Comparison of ENCODE assay signal across 9 cellular contexts in genomic region chr15:51874751-51875644, GRCh38. TPM values are rescaled to one million over a fixed set of nuclear protein-coding genes. Genes with fewer than 3 reads are reported as not detected.
A peak's percentile ranks its signal among the peaks of the same experiment; 100 is the strongest.
DNase-seq lines count a peak whose midpoint lies in the region; ATAC-seq, FAIRE-seq and TF ChIP-seq lines count a peak whose summit lies in the region.
"Had no signal": no experiment of that assay in that cellular context is flagged by ENCODE, and none has a peak within 500 bp of the region (broad histone marks: within the 10 kb centered on the region; RNA-seq: fewer than 3 reads in every experiment).

No MANE protein-coding gene starts in this region.

- peak overlapping the region; percentile 81 for H2BK120ac ChIP-seq in IMR-90 (ENCODE audit: low read depth, low read length)

- 0 out of 2 replicates have a peak overlapping the region, but pooled peaks have one; percentile 46 for H2AK5ac ChIP-seq in IMR-90 (ENCODE audit: low read depth, low read length)

- no TSS peak for BruUV-seq in IMR-90 (replicated peaks; lab: Mats Ljungman, UMichigan)
- BruUV-seq in K562 (replicated peaks; lab: Mats Ljungman, UMichigan), result no TSS peak

- peaks cover 17% of the 10 kb centered on the region for H3K4me1 Mint-ChIP-seq in type B pancreatic cell (ENCODE audit: unreplicated experiment)

- peaks cover 5% of the 10 kb centered on the region for H3K9me3 Mint-ChIP-seq in type B pancreatic cell
- H3K9me3 Mint-ChIP-seq: naive thymus-derived CD8-positive, alpha-beta T cell had no signal

- peak overlapping the region; percentile 65 for H3K4ac ChIP-seq in IMR-90 (ENCODE audit: low read depth, low read length)

- no peak overlapping the region for H2AFZ ChIP-seq in IMR-90 (replicated peaks; ENCODE audit: low read length, poor library complexity)
- no peak overlapping the region for H2AFZ ChIP-seq in K562 (ENCODE audit: low read depth, low read length)

- 0% methylated on average over 2 of the region's 8 CpGs; no CpG with 5 or more reads in 1 of the 2 experiments for WGBS in IMR-90 (ENCODE audit: extremely low coverage in 2 of 2, insufficient read length in 1 of 2), 2 experiments
- WGBS in K562 (ENCODE audit: insufficient coverage, low coverage, missing lambda C conversion rate), result 32% methylated on average over 8 of the region's 8 CpGs

- peaks cover 38% of the 10 kb centered on the region for H3K36me3 Mint-ChIP-seq in type B pancreatic cell

- TF ChIP-seq RAD21 in IMR-90 (IDR thresholded peaks at IDR 0.05; ENCODE audit: low read length), result 0 out of 2 replicates have a peak, but pooled peaks have one; percentile 5
- TF ChIP-seq RAD21 in K562 (CRISPR knock-in tag; conservative IDR thresholded peaks at IDR 0.05 in 1 of 2, IDR thresholded peaks at IDR 0.05 in 1 of 2), result no peak

- peak overlapping the region; percentile 67 for H2BK20ac ChIP-seq in IMR-90 (ENCODE audit: low read depth, low read length)

- peak overlapping the region; percentile 46 for H4K91ac ChIP-seq in IMR-90 (ENCODE audit: insufficient read depth, low read depth, low read length)

- peak; percentile 99 for DNase-seq in IMR-90
- DNase-seq in K562 (ENCODE audit: extremely low read depth in 1 of 4, low spot score in 3 of 4), result peak; percentile 23 to 61 (median 37)
- peak; percentile 70 for DNase-seq in islet precursor cell
- no peak for DNase-seq in type B pancreatic cell (ENCODE audit: extremely low spot score, unreplicated experiment)
- DNase-seq in GM19240 (ENCODE audit: insufficient read length, low spot score), result no peak
- DNase-seq in NCI-H345 treated with DMSO at 0.1 percent for 48 hours (lab: John Stamatoyannopoulos, UW; ENCODE audit: unreplicated experiment), result no peak
- DNase-seq in GM19239 (ENCODE audit: insufficient read length, low spot score), result no peak
- DNase-seq: naive thymus-derived CD8-positive, alpha-beta T cell had no signal

- peak overlapping the region; percentile 54 for H3K14ac ChIP-seq in IMR-90 (replicated peaks; ENCODE audit: low read depth, low read length)

- peak overlapping the region; percentile 99 for H3K27ac Mint-ChIP-seq in type B pancreatic cell

- H3K79me1 ChIP-seq in IMR-90 (ENCODE audit: low read depth in 1 of 2, low read length in 2 of 2), result peaks cover 24 to 48% of the 10 kb centered on the region in 2 experiments

- H3K4me2 ChIP-seq in IMR-90 (ENCODE audit: low read depth, low read length), result peak overlapping the region; percentile 64; the same call in 1 of the 2 replicates
- H3K4me2 ChIP-seq in K562 (ENCODE audit: insufficient read depth, low read length), result peak overlapping the region; percentile 32; the same call in 1 of the 2 replicates

- H2BK5ac ChIP-seq in IMR-90 (ENCODE audit: low read depth, low read length, poor library complexity, severe bottlenecking), result peak overlapping the region; percentile 96

- H2BK15ac ChIP-seq in IMR-90 (ENCODE audit: low read depth, low read length), result no peak overlapping the region; the same call in 2 of the 3 replicates

- peaks cover 7% of the 10 kb centered on the region; the same call in 1 of the 2 replicates for H3K9me1 ChIP-seq in IMR-90 (ENCODE audit: insufficient read depth, low read length)
- H3K9me1 ChIP-seq in K562 (ENCODE audit: control insufficient read depth, insufficient read depth, low read length), result no peaks in the 10 kb centered on the region

- H3K27ac ChIP-seq in IMR-90 (ENCODE audit: insufficient read depth, low read length) (peak overlapping the region; percentile 76), K562 (ENCODE audit: extremely low read depth, low read depth, low read length) (peak overlapping the region; percentile 67)

- H3K4me3 Mint-ChIP-seq in type B pancreatic cell, result peak overlapping the region; percentile 2
- H3K4me3 Mint-ChIP-seq: naive thymus-derived CD8-positive, alpha-beta T cell had no signal

- peak overlapping the region; percentile 16; the same call in 1 of the 2 replicates for H4K5ac ChIP-seq in IMR-90 (ENCODE audit: low read depth, low read length)

- intact Hi-C loops in IMR-90 (cut with micrococcal nuclease) (loop anchor here (2.0 to 10.0 kb wide), 2 partner anchors 44 to 1520 kb away; partner anchors contain the start of gene GABPB1), K562 (cut with micrococcal nuclease) (no loop called here)

- peak overlapping the region; percentile 72; the same call in 1 of the 2 replicates for H3K56ac ChIP-seq in IMR-90 (ENCODE audit: extremely low read depth, insufficient read depth, low read length)

- H3K9ac ChIP-seq in IMR-90 (ENCODE audit: low read depth, low read length), result no peak overlapping the region
- H3K9ac ChIP-seq in K562 (ENCODE audit: insufficient read depth in 1 of 2, low read depth in 2 of 2, low read length in 2 of 2), result peak overlapping the region in 1 of 2 experiments; percentile 24; a peak in 1 of 4 replicates

- peak; percentile 83 for FAIRE-seq in K562 (lab: Jason Lieb, UNC)
- FAIRE-seq in GM19239 (lab: Jason Lieb, UNC), result no peak

- CTCF ChIA-PET in IMR-90 (lab: Yijun Ruan, JAX), result interaction anchor here (0.7 kb wide), 1 partner anchor 25 kb away, joined by 5 read pairs; no protein-coding TSS in a partner anchor
- CTCF ChIA-PET in K562 (lab: Yijun Ruan, JAX; ENCODE audit: low intra/inter-chr PET ratio), result no interaction called here

- TF ChIP-seq CTCF in IMR-90 (conservative IDR thresholded peaks at IDR 0.05; ENCODE audit: low read depth, low read length) (no peak), K562 (IDR thresholded peaks at IDR 0.05 in 2 of 3, conservative IDR thresholded peaks at IDR 0.05 in 1 of 3; ENCODE audit: insufficient read depth in 2 of 3, low read depth in 1 of 3, low read length in 3 of 3) (no peak), type B pancreatic cell (conservative IDR thresholded peaks at IDR 0.05) (no peak)

- TF ChIP-seq POLR2A in IMR-90 (IDR thresholded peaks at IDR 0.05; ENCODE audit: low read depth, low read length), result no peak
- no peak for TF ChIP-seq POLR2A in K562 (conservative IDR thresholded peaks at IDR 0.05)

- H3K36me3 ChIP-seq in IMR-90 (ENCODE audit: control insufficient read depth, insufficient read depth, low read length) (peaks cover 14% of the 10 kb centered on the region), K562 (ENCODE audit: control insufficient read depth, insufficient read depth, low read length) (peaks cover 34% of the 10 kb centered on the region)

- no peaks in the 10 kb centered on the region for H3K27me3 Mint-ChIP-seq in type B pancreatic cell
- H3K27me3 Mint-ChIP-seq: naive thymus-derived CD8-positive, alpha-beta T cell had no signal

- no peaks in the 10 kb centered on the region for H3K9me3 ChIP-seq in IMR-90 (ENCODE audit: control insufficient read depth, insufficient read depth, low read length)
- no peaks in the 10 kb centered on the region; the same call in 1 of the 2 replicates for H3K9me3 ChIP-seq in K562 (replicated peaks; ENCODE audit: control insufficient read depth, insufficient read depth, low read depth, low read length)

- peaks cover 19% of the 10 kb centered on the region for H3K79me2 ChIP-seq in K562 (ENCODE audit: control insufficient read depth, insufficient read depth, low read length)

- dilution Hi-C loops in IMR-90 (cut with HindIII; ENCODE audit: low sequenced_read_pairs, unreplicated experiment), result no loop called here

- H3K4me1 ChIP-seq in IMR-90 (ENCODE audit: control insufficient read depth, insufficient read depth, low read length), result peaks cover 11% of the 10 kb centered on the region; the same call in 1 of the 2 replicates
- peaks cover 5 to 29% of the 10 kb centered on the region in 2 experiments; a peak in 4 of 5 replicates for H3K4me1 ChIP-seq in K562 (replicated peaks in 1 of 2; ENCODE audit: control insufficient read depth in 2 of 2, insufficient read depth in 2 of 2, low read length in 2 of 2)

- in situ Hi-C loops in IMR-90 (cut with MboI; ENCODE audit: low sequenced_read_pairs), result no loop called here
- in situ Hi-C loops in K562 (cut with MboI), result no loop called here

- H4K8ac ChIP-seq in IMR-90 (ENCODE audit: low read depth in 2 of 2, low read length in 2 of 2), result peak overlapping the region in 1 of 2 experiments; percentile 71; a peak in 2 of 4 replicates

- TF ChIP-seq EP300 in K562 (IDR thresholded peaks at IDR 0.05; ENCODE audit: low read length), result no peak

- H3K4me3 ChIP-seq in IMR-90 (ENCODE audit: insufficient read depth, low read depth, low read length), result no peak overlapping the region
- H3K4me3 ChIP-seq in K562, result no peak overlapping the region

- H3K18ac ChIP-seq in IMR-90 (ENCODE audit: low read depth, low read length), result peak overlapping the region; percentile 19; the same call in 1 of the 2 replicates

- H3K23ac ChIP-seq in IMR-90 (ENCODE audit: low read depth, low read length), result peak overlapping the region; percentile 43; the same call in 1 of the 2 replicates

- H3K27me3 ChIP-seq in IMR-90 (ENCODE audit: control insufficient read depth, insufficient read depth, low read length) (no peaks in the 10 kb centered on the region), K562 (ENCODE audit: control insufficient read depth in 2 of 2, insufficient read depth in 2 of 2, low read length in 2 of 2) (no peaks in the 10 kb centered on the region)

- no peaks in the 10 kb centered on the region; the same call in 1 of the 2 replicates for H4K20me1 ChIP-seq in IMR-90 (ENCODE audit: insufficient read depth, low read length)
- H4K20me1 ChIP-seq in K562 (replicated peaks; ENCODE audit: control insufficient read depth, insufficient read depth, low read length), result no peaks in the 10 kb centered on the region

- peak overlapping the region; percentile 56 for H2AK9ac ChIP-seq in IMR-90 (replicated peaks; ENCODE audit: low read depth, low read length, poor library complexity)

- ATAC-seq in IMR-90 (ENCODE audit: low read depth) (peak; percentile 89), K562 (peak; percentile 91), HG03135 (IDR thresholded peaks at IDR 0.05; ENCODE audit: unreplicated experiment) (no peak)
- ATAC-seq: naive thymus-derived CD8-positive, alpha-beta T cell had no signal

- POLR2A ChIA-PET in IMR-90 (lab: Charles Lee; ENCODE audit: unreplicated experiment) (no interaction called here), K562 (lab: Yijun Ruan, JAX) (interaction anchor here (0.6 to 1.3 kb wide), 2 partner anchors 19 to 26 kb away, joined by 3 to 4 read pairs; no protein-coding TSS in a partner anchor)

RNA-seq across cellular contexts. Expression of gene TMOD3, which starts 45.5 kb away (rescaled TPM):
- total RNA-seq in IMR-90 (2012; rRNA removed) (22.0 and 51.1 TPM in 2 replicates), K562 (2014; rRNA removed) (30.9 and 34.5 TPM in 2 replicates), K562 (2014; rRNA removed; fragmentation: Illumina TruSeq; extraction: Trizol) (39.4 and 40.8 TPM in 2 replicates), K562 (2015; rRNA removed; fragmentation: Illumina TruSeq; extraction: Trizol) (44.0 and 44.4 TPM in 2 replicates), K562 (2021) (42.7 and 45.0 TPM in 2 replicates), type B pancreatic cell (ENCODE audit: low replicate concordance) (49.0 and 83.2 TPM in 2 replicates)
- polyA plus RNA-seq in IMR-90 (2012; rRNA removed) (7.4 and 10.7 TPM in 2 replicates), K562 (2011; rRNA removed) (20.0 and 26.4 TPM in 2 replicates), K562 (2014; fragmentation: Illumina TruSeq; extraction: Trizol) (26.3 and 30.9 TPM in 2 replicates), K562 (2014; fragmentation: Nextera tagmentation; extraction: Ambion mirVana) (10 to 100 TPM in 1 of 2 experiments, 1 to 10 TPM in 1; 6.8 to 12.0 TPM), K562 (2014; rRNA removed) (21.1 and 22.6 TPM in 2 replicates)
- 2.5 and 4.7 TPM in 2 replicates for polyA plus RNA-seq in IMR-90 (2012; cell fraction: cytosol; rRNA removed)
- polyA plus RNA-seq in IMR-90 (2012; cell fraction: nucleus; rRNA removed; ENCODE audit: low replicate concordance), result 2.7 and 5.9 TPM in 2 replicates
- total RNA-seq in K562 (2011; cell fraction: chromatin; rRNA removed; ENCODE audit: low replicate concordance), result 24.8 and 43.8 TPM in 2 replicates
- 10.7 and 12.5 TPM in 2 replicates for total RNA-seq in K562 (2011; cell fraction: nucleolus; rRNA removed)
- 21.0 and 49.5 TPM in 2 replicates for total RNA-seq in K562 (2011; cell fraction: nucleoplasm; rRNA removed)
- 4.8 and 10.4 TPM in 2 replicates for polyA plus RNA-seq in K562 (2011; cell fraction: cytosol; rRNA removed)
- polyA plus RNA-seq in K562 (2011; cell fraction: nucleus; rRNA removed), result 11.4 and 14.8 TPM in 2 replicates
- polyA plus RNA-seq in K562 (2012), result 14.0 and 15.3 TPM in 2 replicates
- 40.7 and 47.9 TPM in 2 replicates for polyA minus RNA-seq in K562 (2011; rRNA and poly(A)+ RNA removed)
- polyA minus RNA-seq in K562 (2011; cell fraction: cytosol; rRNA and poly(A)+ RNA removed), result 9.8 and 14.3 TPM in 2 replicates
- polyA minus RNA-seq in K562 (2011; cell fraction: nucleus; rRNA and poly(A)+ RNA removed), result 7.5 and 10.4 TPM in 2 replicates

Comparison
In these comparisons a context has a peak if more than half of its experiments do, and no peak if none do; other contexts are left out.
1. DNase-seq: peak in IMR-90 (single experiment), K562 (4 of 4) and islet precursor cell (single experiment); none in type B pancreatic cell (single experiment), GM19240 (single experiment), NCI-H345 treated with DMSO at 0.1 percent for 48 hours (single experiment) and GM19239 (single experiment).